ENCODE assay signal across 15 cellular contexts in genomic region chr4:99915449-99915848, GRCh38.
"Had no signal": no experiment of that assay in that cellular context is flagged by ENCODE, and none has a peak within 500 bp of the region (broad histone marks: within the 10 kb centered on the region; RNA-seq: fewer than 3 reads in every experiment).

No MANE protein-coding gene starts in this region.

- H3K27me3 Mint-ChIP-seq: activated CD4-positive, alpha-beta T cell treated with anti-CD3 and anti-CD28 coated beads, Interleukin-2, amount 10 ng/mL, durations not matched to agents 24 days and 14 days; activated T-cell treated with anti-CD3 and anti-CD28 coated beads, Interleukin-2, amount 50 U/mL, for 24 hours; memory B cell had no signal

- H3K4me1 Mint-ChIP-seq: nephron had no signal

- H3K27ac Mint-ChIP-seq: activated CD4-positive, alpha-beta T cell treated with anti-CD3 and anti-CD28 coated beads, Interleukin-2, amount 10 ng/mL, durations not matched to agents 24 days and 14 days; activated T-cell treated with anti-CD3 and anti-CD28 coated beads, Interleukin-2, amount 50 U/mL, for 24 hours; memory B cell; nephron; T-helper 1 cell treated with Interleukin-12 subunit alpha and Interleukin-12 subunit beta and Interleukin-4 antibody, amounts not matched to agents 30 μg/mL and 1 μg/mL, for 36 hours had no signal

- H3K4me3 Mint-ChIP-seq: activated CD4-positive, alpha-beta T cell treated with anti-CD3 and anti-CD28 coated beads, Interleukin-2, amount 10 ng/mL, durations not matched to agents 24 days and 14 days; activated T-cell treated with anti-CD3 and anti-CD28 coated beads, Interleukin-2, amount 50 U/mL, for 24 hours; memory B cell; nephron; T-helper 1 cell treated with Interleukin-12 subunit alpha and Interleukin-12 subunit beta and Interleukin-4 antibody, amounts not matched to agents 30 μg/mL and 1 μg/mL, for 36 hours had no signal

- DNase-seq: activated CD4-positive, alpha-beta T cell treated with anti-CD3 and anti-CD28 coated beads, Interleukin-2, amount 10 ng/mL, durations not matched to agents 24 days and 14 days; activated CD4-positive, CD25-positive, alpha-beta regulatory T cell; activated gamma-delta T cell; activated T-cell treated with anti-CD3 and anti-CD28 coated beads, Interleukin-2, amount 50 U/mL, for 24 hours; body of pancreas; effector CD8-positive, alpha-beta T cell; foreskin fibroblast; kidney glomerular epithelial cell; left ventricle myocardium superior; right cardiac atrium; stimulated activated naive CD8-positive, alpha-beta T cell treated with anti-CD3 and anti-CD28 coated beads, Interleukin-15, Interleukin-2, amounts not matched to agents 100 U/mL and 50 U/mL, for 24 hours; transverse colon had no signal

- ATAC-seq: body of pancreas; left ventricle myocardium superior; right cardiac atrium; stimulated activated naive CD8-positive, alpha-beta T cell treated with anti-CD3 and anti-CD28 coated beads, Interleukin-15, Interleukin-2, amounts not matched to agents 100 U/mL and 50 U/mL, for 24 hours had no signal
